Comparison of ENCODE assay signal across 30 cellular contexts in genomic region chr10:123786306-123786705, GRCh38.
"Had no signal": no experiment of that assay in that cellular context is flagged by ENCODE, and none has a peak within 500 bp of the region (broad histone marks: within the 10 kb centered on the region; RNA-seq: fewer than 3 reads in every experiment).

No MANE protein-coding gene starts in this region.

- H3K9me3 Mint-ChIP-seq: stimulated activated effector memory CD8-positive, alpha-beta T cell treated with anti-CD3 and anti-CD28 coated beads, Interleukin-12 subunit alpha, Interleukin-12 subunit beta, amount 100 ng/mL, for 72 hours had no signal

- H3K27ac ChIP-seq: neutrophil, ovary, parathyroid adenoma, psoas muscle, right lobe of liver, stomach, thoracic aorta, thyroid gland, tibial nerve, upper lobe of right lung, uterus had no signal

- H3K4me1 ChIP-seq: parathyroid adenoma, psoas muscle, right lobe of liver, stomach, upper lobe of right lung, uterus had no signal

- H3K36me3 ChIP-seq: neutrophil, ovary, right lobe of liver, thyroid gland, upper lobe of right lung, uterus had no signal

- ATAC-seq: naive thymus-derived CD8-positive, alpha-beta T cell; natural killer cell treated with Interleukin-12 subunit alpha and Interleukin-12 subunit beta and Interleukin-15 and Interleukin-18, amount 100 ng/mL, for 72 hours; psoas muscle; right cardiac atrium; right lobe of liver; stimulated activated effector memory CD8-positive, alpha-beta T cell treated with anti-CD3 and anti-CD28 coated beads, Interleukin-12 subunit alpha, Interleukin-12 subunit beta, amount 100 ng/mL, for 72 hours; stimulated activated naive B cell treated with anti-CD40 and anti-IgM and Interleukin-4, amounts not matched to agents 10 μg/mL and 1 μg/mL and 100 μg/mL, for 72 hours; upper lobe of right lung had no signal

- H3K4me1 Mint-ChIP-seq: naive thymus-derived CD8-positive, alpha-beta T cell; nephron progenitor cell; stimulated activated effector memory CD8-positive, alpha-beta T cell treated with anti-CD3 and anti-CD28 coated beads, Interleukin-12 subunit alpha, Interleukin-12 subunit beta, amount 100 ng/mL, for 72 hours; stimulated activated naive B cell treated with anti-CD40 and anti-IgM and Interleukin-4, amounts not matched to agents 10 μg/mL and 1 μg/mL and 100 μg/mL, for 72 hours had no signal

- H3K9me3 ChIP-seq: neutrophil, ovary, psoas muscle, right lobe of liver, sigmoid colon, thoracic aorta, thyroid gland, upper lobe of right lung, uterus had no signal

- H3K36me3 Mint-ChIP-seq: natural killer cell treated with Interleukin-12 subunit alpha and Interleukin-12 subunit beta and Interleukin-15 and Interleukin-18, amount 100 ng/mL, for 72 hours; stimulated activated effector memory CD8-positive, alpha-beta T cell treated with anti-CD3 and anti-CD28 coated beads, Interleukin-12 subunit alpha, Interleukin-12 subunit beta, amount 100 ng/mL, for 72 hours; stimulated activated naive B cell treated with anti-CD40 and anti-IgM and Interleukin-4, amounts not matched to agents 10 μg/mL and 1 μg/mL and 100 μg/mL, for 72 hours had no signal

- H3K4me3 ChIP-seq: ovary, psoas muscle, right lobe of liver, sigmoid colon, stomach, thoracic aorta, thyroid gland, tibial nerve, upper lobe of right lung, uterus had no signal

- H3K4me3 Mint-ChIP-seq: naive thymus-derived CD8-positive, alpha-beta T cell; natural killer cell treated with Interleukin-12 subunit alpha and Interleukin-12 subunit beta and Interleukin-15 and Interleukin-18, amount 100 ng/mL, for 72 hours; nephron progenitor cell; neural crest cell; stimulated activated effector memory CD8-positive, alpha-beta T cell treated with anti-CD3 and anti-CD28 coated beads, Interleukin-12 subunit alpha, Interleukin-12 subunit beta, amount 100 ng/mL, for 72 hours; stimulated activated naive B cell treated with anti-CD40 and anti-IgM and Interleukin-4, amounts not matched to agents 10 μg/mL and 1 μg/mL and 100 μg/mL, for 72 hours; stimulated activated naive CD8-positive, alpha-beta T cell treated with anti-CD3 and anti-CD28 coated beads, Interleukin-15, Interleukin-2, amounts not matched to agents 100 ng/mL and 50 ng/mL, for 24 hours had no signal

- H3K27ac Mint-ChIP-seq: naive thymus-derived CD8-positive, alpha-beta T cell; natural killer cell treated with Interleukin-12 subunit alpha and Interleukin-12 subunit beta and Interleukin-15 and Interleukin-18, amount 100 ng/mL, for 72 hours; nephron progenitor cell; progenitor cell of endocrine pancreas; stimulated activated effector memory CD8-positive, alpha-beta T cell treated with anti-CD3 and anti-CD28 coated beads, Interleukin-12 subunit alpha, Interleukin-12 subunit beta, amount 100 ng/mL, for 72 hours; stimulated activated naive B cell treated with anti-CD40 and anti-IgM and Interleukin-4, amounts not matched to agents 10 μg/mL and 1 μg/mL and 100 μg/mL, for 72 hours; stimulated activated naive CD8-positive, alpha-beta T cell treated with anti-CD3 and anti-CD28 coated beads, Interleukin-15, Interleukin-2, amounts not matched to agents 100 ng/mL and 50 ng/mL, for 24 hours had no signal

- H3K27me3 ChIP-seq: ovary, right lobe of liver, sigmoid colon, thyroid gland, tibial nerve, upper lobe of right lung, uterus had no signal

- DNase-seq: naive thymus-derived CD8-positive, alpha-beta T cell; nephron progenitor cell; nucleus accumbens; ovary; posterior cingulate gyrus; psoas muscle; right cardiac atrium; right lobe of liver; sigmoid colon; small intestine; stimulated activated CD4-positive, alpha-beta T cell treated with anti-CD3 and anti-CD28 coated beads, Interleukin-15, amount 100 ng/mL, for 24 hours; stimulated activated CD4-positive, alpha-beta T cell treated with anti-CD3 and anti-CD28 coated beads, Interleukin-2, amount 100 ng/mL, for 24 hours; stimulated activated CD4-positive, alpha-beta T cell treated with anti-CD3 and anti-CD28 coated beads, Interleukin-2, amount 100 ng/mL, for 48 hours; stimulated activated CD4-positive, alpha-beta T cell treated with anti-CD3 and anti-CD28 coated beads, Interleukin-4, amount 100 ng/mL, for 24 hours; stimulated activated naive B cell treated with anti-CD40 and anti-IgM and Interleukin-4, amounts not matched to agents 10 μg/mL and 1 μg/mL and 100 μg/mL, for 72 hours; stimulated activated naive CD4-positive, alpha-beta T cell treated with Interleukin-2 at 50 U/mL for 16 hours; stomach; thyroid gland; trophoblast cell; upper lobe of right lung; uterus had no signal

- H3K9ac ChIP-seq: parathyroid adenoma had no signal
